In the genomic region with DNA sequence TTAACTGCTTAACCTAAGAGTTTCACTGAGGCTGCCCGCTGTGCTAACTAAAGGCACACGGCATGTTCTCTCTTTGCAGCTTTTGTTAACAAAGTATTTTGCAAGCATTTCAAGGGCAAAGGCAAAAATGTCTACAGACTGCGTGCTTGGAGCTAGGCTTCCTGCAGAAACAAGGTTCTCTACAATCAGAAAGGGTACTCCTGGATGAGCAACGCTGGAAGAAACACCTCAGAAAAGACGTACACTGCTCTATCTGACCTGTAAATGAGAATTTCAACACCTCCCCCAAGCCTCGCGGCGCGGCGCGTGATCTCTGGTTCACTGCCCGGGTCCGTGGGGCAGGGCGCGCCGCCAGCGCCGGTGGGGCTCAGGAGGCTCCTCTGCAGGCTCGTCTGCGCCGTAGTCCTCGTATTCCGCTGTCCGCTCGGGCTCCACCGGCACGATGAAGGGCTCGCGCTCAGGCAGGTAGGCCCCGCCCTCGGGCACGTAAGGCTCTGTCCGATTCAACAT, we compare ENCODE assay signal across 11 cellular contexts.
DNase-seq lines count a peak whose midpoint lies in the region; ATAC-seq, FAIRE-seq and TF ChIP-seq lines count a peak whose summit lies in the region.
"Had no signal": no experiment of that assay in that cellular context is flagged by ENCODE, and none has a peak within 500 bp of the region (broad histone marks: within the 10 kb centered on the region; RNA-seq: fewer than 3 reads in every experiment).

No MANE protein-coding gene starts in this region.

- H4K20me1 ChIP-seq in astrocyte (ENCODE audit: insufficient read depth, low read length) (no peaks in the 10 kb centered on the region), Karpas-422 (ENCODE audit: insufficient read depth, low read depth, low read length) (no peaks in the 10 kb centered on the region)

- H3K4me3 Mint-ChIP-seq in astrocyte (ENCODE audit: unreplicated experiment) = peak overlapping the region; percentile 64
- H3K4me3 Mint-ChIP-seq: stimulated activated naive CD8-positive, alpha-beta T cell treated with anti-CD3 and anti-CD28 coated beads, Interleukin-15, amount 100 ng/mL, for 72 hours had no signal

- no peaks in the 10 kb centered on the region for H3K9me3 Mint-ChIP-seq in astrocyte (ENCODE audit: unreplicated experiment)
- H3K9me3 Mint-ChIP-seq: stimulated activated naive CD8-positive, alpha-beta T cell treated with anti-CD3 and anti-CD28 coated beads, Interleukin-15, amount 100 ng/mL, for 72 hours had no signal

- ATAC-seq in HG03378 (IDR thresholded peaks at IDR 0.05; ENCODE audit: unreplicated experiment) (no peak), GM21717 (IDR thresholded peaks at IDR 0.05; ENCODE audit: unreplicated experiment) (no peak)
- ATAC-seq: stimulated activated naive CD8-positive, alpha-beta T cell treated with anti-CD3 and anti-CD28 coated beads, Interleukin-15, amount 100 ng/mL, for 72 hours had no signal

- H3K4me3 ChIP-seq in astrocyte (ENCODE audit: insufficient read depth, low read depth, low read length) (no peak overlapping the region), Karpas-422 (ENCODE audit: low read length) (no peak overlapping the region)

- no peak for TF ChIP-seq CTCF in astrocyte (IDR thresholded peaks at IDR 0.05; ENCODE audit: insufficient read depth, low read depth, low read length)

- no peaks in the 10 kb centered on the region for H3K9me3 ChIP-seq in ES-I3 (ENCODE audit: control insufficient read depth, insufficient read depth, low read length)
- no peaks in the 10 kb centered on the region for H3K9me3 ChIP-seq in astrocyte (ENCODE audit: insufficient read depth, low read depth, low read length)
- H3K9me3 ChIP-seq in Karpas-422 (ENCODE audit: low read length) = no peaks in the 10 kb centered on the region

- no peak for FAIRE-seq in astrocyte (lab: Jason Lieb, UNC)

- peaks cover 4% of the 10 kb centered on the region; the same call in 1 of the 2 replicates for H3K4me1 ChIP-seq in ES-I3 (ENCODE audit: insufficient read depth, low read length)
- no peaks in the 10 kb centered on the region for H3K4me1 ChIP-seq in astrocyte (ENCODE audit: insufficient read depth, low read length)
- H3K4me1 ChIP-seq in Karpas-422 (ENCODE audit: low read length) = no peaks in the 10 kb centered on the region

- peaks cover 11% of the 10 kb centered on the region for H3K36me3 Mint-ChIP-seq in astrocyte (ENCODE audit: low read depth, unreplicated experiment)

- H3K27me3 Mint-ChIP-seq in astrocyte (ENCODE audit: low read depth, unreplicated experiment) = peaks cover 10% of the 10 kb centered on the region

- H3K4me2 ChIP-seq in astrocyte (ENCODE audit: low read length) (peak overlapping the region; percentile 72), Karpas-422 (ENCODE audit: low read depth, low read length, poor library complexity, severe bottlenecking) (no peak overlapping the region)

- no peak overlapping the region for H3K27ac ChIP-seq in astrocyte (ENCODE audit: low read depth, low read length)
- H3K27ac ChIP-seq in Karpas-422 (ENCODE audit: low read length) = no peak overlapping the region

- H3K27me3 ChIP-seq in astrocyte (ENCODE audit: insufficient read depth, low read length) (no peaks in the 10 kb centered on the region), Karpas-422 (ENCODE audit: low read length) (no peaks in the 10 kb centered on the region)

- no peak for DNase-seq in astrocyte (ENCODE audit: low read depth)
- DNase-seq in islet precursor cell = peak; percentile 71
- peak; percentile 3 for DNase-seq in putamen (ENCODE audit: low spot score)
- DNase-seq in KBM-7 = no peak
- DNase-seq in Karpas-422 = no peak
- DNase-seq: COR-L47; foreskin fibroblast; stimulated activated naive CD8-positive, alpha-beta T cell treated with anti-CD3 and anti-CD28 coated beads, Interleukin-15, amount 100 ng/mL, for 72 hours had no signal

- H3K79me2 ChIP-seq in astrocyte (ENCODE audit: insufficient read depth, low read length) (no peaks in the 10 kb centered on the region), Karpas-422 (ENCODE audit: low read length) (no peaks in the 10 kb centered on the region)

- H2AFZ ChIP-seq in astrocyte (ENCODE audit: low read depth, low read length) = peak overlapping the region; percentile 35
- H2AFZ ChIP-seq in Karpas-422 (ENCODE audit: low read length) = no peak overlapping the region

- H3K36me3 ChIP-seq in ES-I3 (ENCODE audit: insufficient read depth, low read length) (no peaks in the 10 kb centered on the region), astrocyte (ENCODE audit: insufficient read depth, low read length) (peaks cover 13% of the 10 kb centered on the region), Karpas-422 (ENCODE audit: insufficient read depth, low read length) (no peaks in the 10 kb centered on the region)

- H3K4me1 Mint-ChIP-seq in astrocyte (ENCODE audit: low read depth, unreplicated experiment) = peaks cover 3% of the 10 kb centered on the region

- no peak overlapping the region for H3K27ac Mint-ChIP-seq in astrocyte (ENCODE audit: unreplicated experiment)
- H3K27ac Mint-ChIP-seq: stimulated activated naive CD8-positive, alpha-beta T cell treated with anti-CD3 and anti-CD28 coated beads, Interleukin-15, amount 100 ng/mL, for 72 hours had no signal

- in situ Hi-C loops in KBM-7 (cut with MboI; ENCODE audit: low pct_unique_long_range_greater_than_20kb, low sequenced_read_pairs) = no loop called here

- peak overlapping the region; percentile 53 for H3K9ac ChIP-seq in ES-I3 (ENCODE audit: low read depth, low read length)
- no peak overlapping the region for H3K9ac ChIP-seq in astrocyte (ENCODE audit: low read length)
- H3K9ac ChIP-seq in Karpas-422 (ENCODE audit: low read length) = no peak overlapping the region

- H3K9me2 ChIP-seq in Karpas-422 (replicated peaks; ENCODE audit: insufficient read depth, low read length) = no peaks in the 10 kb centered on the region

Comparison
In these comparisons a context has a peak if more than half of its experiments do, and no peak if none do; other contexts are left out.
1. DNase-seq: peak in islet precursor cell (single experiment) and putamen (single experiment); none in astrocyte (single experiment), KBM-7 (single experiment) and Karpas-422 (single experiment).